ENCODE assay signal across 9 cellular contexts in the genomic region with DNA sequence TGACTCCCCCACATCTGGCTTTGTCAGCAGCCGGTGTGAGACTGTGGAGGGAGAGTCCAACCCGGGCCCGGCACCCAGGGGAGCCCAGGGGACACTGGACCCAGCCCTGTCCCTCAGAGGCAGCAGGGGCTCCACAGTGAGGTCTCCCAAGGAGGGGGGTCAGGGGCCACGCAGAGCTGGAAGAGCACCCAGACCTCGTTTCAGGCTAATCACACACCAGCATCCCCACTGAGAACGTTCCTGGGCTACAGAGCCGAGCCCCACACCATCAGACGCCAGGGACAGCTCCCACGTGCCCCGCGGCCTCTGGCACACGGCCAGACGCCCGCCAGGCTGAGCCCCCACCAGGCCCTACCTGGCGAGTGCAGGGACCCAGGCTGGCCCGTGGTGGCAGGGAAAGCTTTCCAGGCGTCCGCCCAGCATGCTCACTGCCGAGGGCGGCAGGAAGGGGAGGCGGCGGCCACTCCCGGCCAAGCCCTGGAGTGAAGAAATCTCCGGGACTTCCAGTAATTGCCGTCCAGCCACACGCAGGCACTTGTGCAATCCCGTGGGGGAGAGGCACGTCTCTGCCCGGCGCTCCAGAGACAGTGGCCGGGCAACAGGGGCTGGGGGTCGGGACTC.
DNase-seq lines count a peak whose midpoint lies in the region; ATAC-seq and TF ChIP-seq lines count a peak whose summit lies in the region.
"Had no signal": no experiment of that assay in that cellular context is flagged by ENCODE, and none has a peak within 500 bp of the region (broad histone marks: within the 10 kb centered on the region; RNA-seq: fewer than 3 reads in every experiment).

No MANE protein-coding gene starts in this region.

- ATAC-seq in GM19452 (IDR thresholded peaks at IDR 0.05; ENCODE audit: unreplicated experiment): no peak
- ATAC-seq in GM19397 (IDR thresholded peaks at IDR 0.05; ENCODE audit: unreplicated experiment): no peak

- peaks cover 21% of the 10 kb centered on the region for H3K79me2 ChIP-seq in parathyroid adenoma

- H3K9ac ChIP-seq in parathyroid adenoma: no peak overlapping the region

- H3K4me1 ChIP-seq in parathyroid adenoma: no peaks in the 10 kb centered on the region

- no peaks in the 10 kb centered on the region for H3K9me3 ChIP-seq in parathyroid adenoma (ENCODE audit: control insufficient read depth, low read length)

- no peak overlapping the region for H2AFZ ChIP-seq in parathyroid adenoma

- H3K27me3 ChIP-seq in parathyroid adenoma (ENCODE audit: control insufficient read depth, insufficient read depth, low read length): no peaks in the 10 kb centered on the region

- intact Hi-C loops in head of caudate nucleus (cut with DNase I): no loop called here

- peak overlapping the region; percentile 73 for H3K27ac ChIP-seq in parathyroid adenoma

- H3K36me3 ChIP-seq in parathyroid adenoma (ENCODE audit: control insufficient read depth, insufficient read depth, low read length): no peaks in the 10 kb centered on the region

- H3K4me3 ChIP-seq in parathyroid adenoma (ENCODE audit: low read depth, low read length): no peak overlapping the region

- no peak overlapping the region for H3K4me2 ChIP-seq in parathyroid adenoma (ENCODE audit: low read length)

- DNase-seq in EH (ENCODE audit: low read depth) (peak; percentile 92), UCSD-AML1 (lab: John Stamatoyannopoulos, UW; ENCODE audit: unreplicated experiment) (peak; percentile 40), head of caudate nucleus (peak in 30 of 42 donors; percentile 14 to 79 (median 50)), ecto neural progenitor cell (ENCODE audit: low spot score) (no peak), NCI-H2171 treated with DMSO at 0.1 percent for 48 hours (lab: John Stamatoyannopoulos, UW) (no peak)
- DNase-seq: retina had no signal

- no peak for TF ChIP-seq CTCF in parathyroid adenoma (IDR thresholded peaks at IDR 0.05)

Comparison
In these comparisons a context has a peak if more than half of its experiments do, and no peak if none do; other contexts are left out.
1. DNase-seq: peak in EH (single experiment), UCSD-AML1 (single experiment) and head of caudate nucleus (30 of 42); none in ecto neural progenitor cell (single experiment) and NCI-H2171 treated with DMSO at 0.1 percent for 48 hours (single experiment).